Comparison of ENCODE assay signal across 13 cellular contexts in the genomic region with DNA sequence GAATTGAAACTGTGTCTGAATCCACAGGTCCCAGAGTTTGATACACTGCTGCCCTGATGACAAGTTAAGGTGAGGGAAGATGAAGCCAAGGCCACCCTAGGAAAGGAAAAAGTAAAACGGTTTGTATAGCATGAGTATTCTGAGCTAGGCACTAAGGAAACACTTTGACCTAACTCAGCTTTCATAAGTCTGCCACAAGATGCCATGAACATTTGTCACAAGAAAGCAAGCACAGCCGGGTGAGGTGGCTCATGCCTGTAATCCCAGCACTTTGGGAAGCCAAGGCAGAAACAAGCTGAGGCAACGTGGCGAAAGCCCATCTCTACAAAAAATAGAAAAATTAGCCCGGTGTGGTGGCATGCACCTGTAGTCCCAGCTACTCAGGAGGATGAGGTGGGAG. TPM values are rescaled to one million over a fixed set of nuclear protein-coding genes. Genes with fewer than 3 reads are reported as not detected.
DNase-seq lines count a peak whose midpoint lies in the region; ATAC-seq, FAIRE-seq and TF ChIP-seq lines count a peak whose summit lies in the region.
"Had no signal": no experiment of that assay in that cellular context is flagged by ENCODE, and none has a peak within 500 bp of the region (broad histone marks: within the 10 kb centered on the region; RNA-seq: fewer than 3 reads in every experiment).

No MANE protein-coding gene starts in this region.

- no peaks in the 10 kb centered on the region for H3K9me3 ChIP-seq in stomach
- H3K9me3 ChIP-seq: mucosa of descending colon had no signal

- peak overlapping the region; percentile 87 to 92 for H3K27ac Mint-ChIP-seq in natural killer cell

- H3K27me3 ChIP-seq in bronchial epithelial cell (ENCODE audit: control insufficient read depth, insufficient read depth, low read length) (no peaks in the 10 kb centered on the region), stomach (no peaks in the 10 kb centered on the region)

- TF ChIP-seq POLR2A in stomach (IDR thresholded peaks at IDR 0.05) = no peak

- intact Hi-C loops in natural killer cell (cut with micrococcal nuclease) (no loop called here), stomach (cut with DNase I; ENCODE audit: low total_unique reads) (no loop called here)

- H3K27ac ChIP-seq in stomach = peak overlapping the region in 2 of 5 donors; percentile 34 to 36

- DNase-seq in EH (ENCODE audit: low read depth) (peak; percentile 87), LoVo (ENCODE audit: low spot score) (peak; percentile 38), bronchial epithelial cell (ENCODE audit: low read depth) (peak; percentile 57), natural killer cell (no peak), GM13977 (ENCODE audit: low spot score) (no peak), C1 segment of cervical spinal cord (lab: John Stamatoyannopoulos, UW) (no peak), stomach (no peak)
- DNase-seq: hypothalamus; mucosa of descending colon; NCI-H2029; stimulated activated CD4-positive, alpha-beta T cell treated with anti-CD3 and anti-CD28 coated beads, Interleukin-12 subunit alpha, Interleukin-12 subunit beta, amount 100 ng/mL, for 4 hours; stimulated activated naive CD4-positive, alpha-beta T cell treated with Interleukin-2 at 50 U/mL for 16 hours had no signal

- TF ChIP-seq CTCF in bronchial epithelial cell (IDR thresholded peaks at IDR 0.05; ENCODE audit: insufficient read depth, low read length, severe bottlenecking) (no peak), natural killer cell (IDR thresholded peaks at IDR 0.05) (no peak), GM13977 (IDR thresholded peaks at IDR 0.05; ENCODE audit: extremely low read depth, insufficient read depth, missing control alignments) (no peak), stomach (IDR thresholded peaks at IDR 0.05) (no peak)

- H3K36me3 Mint-ChIP-seq in natural killer cell = no peaks in the 10 kb centered on the region

- H3K4me3 ChIP-seq in bronchial epithelial cell (ENCODE audit: low read depth, low read length) (no peak overlapping the region), stomach (no peak overlapping the region)
- H3K4me3 ChIP-seq: mucosa of descending colon had no signal

- no peaks in the 10 kb centered on the region for H3K27me3 Mint-ChIP-seq in natural killer cell (ENCODE audit: low read depth in 2 of 2)

- WGBS in stomach, 5 donors = 79 to 89% (median 88%) methylated on average over 5 of the region's 5 CpGs

- peak overlapping the region; percentile 21 for H3K4me3 Mint-ChIP-seq in natural killer cell

- peaks cover 0 to 36% (median 5%) of the 10 kb centered on the region in 4 donors for H3K4me1 ChIP-seq in stomach

- H3K36me3 ChIP-seq in bronchial epithelial cell (ENCODE audit: control insufficient read depth, insufficient read depth, low read length) (peaks cover 2% of the 10 kb centered on the region), stomach (no peaks in the 10 kb centered on the region)

- in situ Hi-C loops in GM13977 (cut with MboI; ENCODE audit: low pct_unique_long_range_greater_than_20kb, low sequenced_read_pairs, unreplicated experiment) = no loop called here

- H3K9me3 Mint-ChIP-seq in natural killer cell = no peaks in the 10 kb centered on the region

- TF ChIP-seq EP300 in stomach (IDR thresholded peaks at IDR 0.05) = no peak

- peaks cover 55 to 56% of the 10 kb centered on the region in 2 donors for H3K4me1 Mint-ChIP-seq in natural killer cell

- ATAC-seq in natural killer cell = no peak
- no peak for ATAC-seq in GM18907 (IDR thresholded peaks at IDR 0.05; ENCODE audit: unreplicated experiment)

- FAIRE-seq in bronchial epithelial cell (lab: Jason Lieb, UNC) = no peak

RNA-seq across cellular contexts. Expression of gene ELOVL6, which starts 34.2 kb away (rescaled TPM):
- 6.8 and 9.2 TPM in 2 replicates for total RNA-seq in bronchial epithelial cell
- 10 to 100 TPM; 25.0 to 35.2 (median 30.9) TPM for total RNA-seq in natural killer cell
- 10 to 100 TPM in 1 of 5 donors, 1 to 10 TPM in 4; 3.3 to 27.9 (median 4.1) TPM for total RNA-seq in stomach
- polyA plus RNA-seq in stomach = 1 to 10 TPM; 3.2 to 7.0 (median 4.7) TPM

Comparison
In these comparisons a context has a peak if more than half of its experiments do, and no peak if none do; other contexts are left out.
1. DNase-seq: peak in EH (single experiment), LoVo (single experiment) and bronchial epithelial cell (single experiment); none in natural killer cell (single experiment), GM13977 (single experiment), C1 segment of cervical spinal cord (0 of 14) and stomach (single experiment).